1 cellular context compared by ENCODE assay signal in genomic region chr4:151785484-151786157, GRCh38.
TF ChIP-seq lines count a peak whose summit lies in the region.

No MANE protein-coding gene starts in this region.

TF ChIP-seq in H1, 55 proteins besides CTCF, POLR2A, EP300 and RAD21:
- TF ChIP-seq CREB1 (IDR thresholded peaks at IDR 0.05): no peak
- 0 out of 2 replicates have a peak, but pooled peaks have one; percentile 10 for TF ChIP-seq TEAD4 (IDR thresholded peaks at IDR 0.05; ENCODE audit: low read depth, low read length)
TF ChIP-seq in H1: peak in this region for 1.
